Comparison of ENCODE assay signal across 26 cellular contexts in genomic region chr6:143049611-143050010, GRCh38.
"Had no signal": no experiment of that assay in that cellular context is flagged by ENCODE, and none has a peak within 500 bp of the region (broad histone marks: within the 10 kb centered on the region; RNA-seq: fewer than 3 reads in every experiment).

No MANE protein-coding gene starts in this region.

- H3K27ac ChIP-seq: stomach, suprapubic skin, testis, thoracic aorta, thyroid gland, tibial artery, tibial nerve, transverse colon, upper lobe of left lung, uterus, vagina had no signal

- DNase-seq: stimulated activated CD4-positive, alpha-beta T cell treated with anti-CD3 and anti-CD28 coated beads, Interleukin-2, amount 100 ng/mL, for 48 hours; stimulated activated CD4-positive, alpha-beta T cell treated with anti-CD3 and anti-CD28 coated beads, Interleukin-4, amount 100 ng/mL, for 1 hour; stimulated activated CD4-positive, alpha-beta T cell treated with anti-CD3 and anti-CD28 coated beads, Interleukin-4, amount 100 ng/mL, for 24 hours; stimulated activated CD4-positive, alpha-beta T cell treated with anti-CD3 and anti-CD28 coated beads, Interleukin-4, amount 100 ng/mL, for 4 hours; stimulated activated CD8-positive, alpha-beta memory T cell treated with anti-CD3 and anti-CD28 coated beads, Interleukin-4, amount 100 ng/mL, for 48 hours; stimulated activated naive B cell treated with anti-CD40 and anti-IgM and Interleukin-4, amounts not matched to agents 10 μg/mL and 1 μg/mL and 100 μg/mL, for 72 hours; stimulated activated naive CD4-positive, alpha-beta T cell; stimulated activated naive CD4-positive, alpha-beta T cell treated with Interleukin-2 at 50 U/mL for 16 hours; stimulated activated naive CD8-positive, alpha-beta T cell treated with anti-CD3 and anti-CD28 coated beads, Interleukin-15, amount 100 ng/mL, for 72 hours; stimulated activated naive CD8-positive, alpha-beta T cell treated with anti-CD3 and anti-CD28 coated beads, Interleukin-15, Interleukin-2, amounts not matched to agents 100 U/mL and 50 U/mL, for 24 hours; stomach; substantia nigra; testis; thyroid gland; tibial artery; transverse colon; trophoblast cell; uterus had no signal

- H3K4me3 ChIP-seq: stomach, suprapubic skin, testis, thoracic aorta, thyroid gland, tibial artery, tibial nerve, transverse colon, upper lobe of left lung, uterus, vagina had no signal

- H3K9me3 ChIP-seq: stomach, suprapubic skin, testis, thoracic aorta, thyroid gland, tibial artery, transverse colon, upper lobe of left lung, uterus, vagina had no signal

- H3K27me3 ChIP-seq: stomach, testis, thyroid gland, tibial artery, tibial nerve, upper lobe of left lung, vagina had no signal

- H3K4me1 ChIP-seq: stomach, suprapubic skin, testis, thyroid gland, tibial artery, tibial nerve, transverse colon, upper lobe of left lung, uterus, vagina had no signal

- FAIRE-seq: urothelium cell line had no signal

- ATAC-seq: stimulated activated effector memory CD8-positive, alpha-beta T cell treated with anti-CD3 and anti-CD28 coated beads, Interleukin-12 subunit alpha, Interleukin-12 subunit beta, amount 100 ng/mL, for 72 hours; stimulated activated memory B cell treated with anti-CD40 and anti-IgM and Interleukin-4, amounts not matched to agents 10 μg/mL and 1 μg/mL and 100 μg/mL, for 72 hours; stimulated activated naive B cell treated with anti-CD40 and anti-IgM and Interleukin-4, amounts not matched to agents 10 μg/mL and 1 μg/mL and 100 μg/mL, for 72 hours; stimulated activated naive CD8-positive, alpha-beta T cell treated with anti-CD3 and anti-CD28 coated beads, Interleukin-15, amount 100 ng/mL, for 72 hours; stimulated activated naive CD8-positive, alpha-beta T cell treated with anti-CD3 and anti-CD28 coated beads, Interleukin-15, Interleukin-2, amounts not matched to agents 100 U/mL and 50 U/mL, for 24 hours had no signal

- H3K36me3 ChIP-seq: stomach, suprapubic skin, thoracic aorta, thyroid gland, tibial artery, tibial nerve, transverse colon, upper lobe of left lung, uterus, vagina had no signal
